ENCODE assay signal across 8 cellular contexts in genomic region chr22:38793721-38794466, GRCh38.
A peak's percentile ranks its signal among the peaks of the same experiment; 100 is the strongest.
DNase-seq lines count a peak whose midpoint lies in the region; ATAC-seq, FAIRE-seq and TF ChIP-seq lines count a peak whose summit lies in the region.

A gene with protein sequence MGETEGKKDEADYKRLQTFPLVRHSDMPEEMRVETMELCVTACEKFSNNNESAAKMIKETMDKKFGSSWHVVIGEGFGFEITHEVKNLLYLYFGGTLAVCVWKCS (minus strand): TSS chr22:38794143. CDS start chr22:38782731, 11,412 bp downstream.

- peak; percentile 99 for FAIRE-seq in islet of Langerhans (lab: Jason Lieb, UNC)

- peak; percentile 95 for ATAC-seq in HG03378 (IDR thresholded peaks at IDR 0.05; ENCODE audit: unreplicated experiment)

- DNase-seq in AG10803 (ENCODE audit: low read depth) (peak; percentile 98), NCI-H446 treated with DMSO at 0.1 percent for 48 hours (lab: John Stamatoyannopoulos, UW) (peak; percentile 96), cerebellar nuclear complex (lab: John Stamatoyannopoulos, UW) (peak; percentile 96 to 98)
- peak; percentile 85 for DNase-seq in activated CD4-positive, CD25-positive, alpha-beta regulatory T cell treated with anti-CD3 and anti-CD28 coated beads, Interleukin-2, amount 50 U/mL, for 72 hours
- peak; percentile 79 to 91 for DNase-seq in stimulated activated CD4-positive, alpha-beta T cell treated with anti-CD3 and anti-CD28 coated beads, Interleukin-12 subunit alpha, Interleukin-12 subunit beta, amount 100 ng/mL, for 24 hours (ENCODE audit: low read depth in 2 of 2)

- TF ChIP-seq CTCF in AG10803 (conservative IDR thresholded peaks at IDR 0.05; ENCODE audit: low read length), result no peak

- peak; percentile 51 for TF ChIP-seq POLR2A in GM19099 (IDR thresholded peaks at IDR 0.05; ENCODE audit: extremely low read depth, insufficient read length, low read depth)

- H3K4me3 ChIP-seq in AG10803 (ENCODE audit: low read length), result peak within 1 kb of the TSS; percentile 96

Comparison
In these comparisons a context has a peak if more than half of its experiments do, and no peak if none do; other contexts are left out.
1. Peak in every context shown above with its lines: DNase-seq, ATAC-seq and H3K4me3 ChIP-seq.